Comparison of ENCODE assay signal across 1 cellular context in genomic region chr17:58996968-58997367, GRCh38.
TF ChIP-seq lines count a peak whose summit lies in the region.

No MANE protein-coding gene starts in this region.

TF ChIP-seq in IMR-90, 13 proteins besides CTCF, POLR2A, EP300 and RAD21:
- no peak for TF ChIP-seq MXI1 (IDR thresholded peaks at IDR 0.05; ENCODE audit: borderline replicate concordance, low read depth, low read length)
- no peak for TF ChIP-seq CHD1 (IDR thresholded peaks at IDR 0.05; ENCODE audit: low read depth, low read length)
- no peak for TF ChIP-seq SMC3 (IDR thresholded peaks at IDR 0.05; ENCODE audit: low read depth, low read length)
- no peak for TF ChIP-seq BHLHE40 (IDR thresholded peaks at IDR 0.05; ENCODE audit: low read depth, low read length)
- no peak for TF ChIP-seq ELK1 (IDR thresholded peaks at IDR 0.05; ENCODE audit: borderline replicate concordance, low read depth, low read length)
- no peak for TF ChIP-seq MAFK (IDR thresholded peaks at IDR 0.05; ENCODE audit: low read depth, low read length)
- TF ChIP-seq FOS (IDR thresholded peaks at IDR 0.05; ENCODE audit: low read depth, low read length): no peak
- TF ChIP-seq RCOR1 (IDR thresholded peaks at IDR 0.05; ENCODE audit: insufficient replicate concordance, low read length): no peak
- no peak for TF ChIP-seq NFE2L2 (IDR thresholded peaks at IDR 0.05; ENCODE audit: low read depth, low read length)
- TF ChIP-seq RFX5 (IDR thresholded peaks at IDR 0.05; ENCODE audit: low read depth, low read length): no peak
- no peak for TF ChIP-seq CEBPB (IDR thresholded peaks at IDR 0.05; ENCODE audit: low read depth, low read length)
